Comparison of ENCODE assay signal across 14 cellular contexts in the genomic region with DNA sequence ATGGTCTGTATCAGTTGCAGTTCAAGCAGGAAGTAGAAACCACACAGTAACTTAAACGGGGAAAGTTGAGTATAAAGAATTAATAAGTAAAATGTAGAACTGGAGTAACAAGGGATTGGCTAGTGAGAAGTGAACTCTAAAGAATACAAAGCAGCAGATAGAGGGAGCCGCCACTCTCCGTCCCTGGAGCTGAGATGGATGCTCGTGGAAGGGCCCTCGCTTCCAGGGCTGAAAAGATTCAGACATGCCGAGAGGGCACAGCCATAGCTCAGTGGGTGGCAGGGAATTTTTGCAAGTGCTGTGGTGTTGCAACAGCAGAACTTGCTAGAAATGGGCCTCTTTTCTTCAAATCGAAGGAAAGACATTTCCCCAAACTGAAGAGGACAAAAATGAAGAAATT.
DNase-seq lines count a peak whose midpoint lies in the region; ATAC-seq and TF ChIP-seq lines count a peak whose summit lies in the region.
"Had no signal": no experiment of that assay in that cellular context is flagged by ENCODE, and none has a peak within 500 bp of the region (broad histone marks: within the 10 kb centered on the region; RNA-seq: fewer than 3 reads in every experiment).

No MANE protein-coding gene starts in this region.

- H3K36me3 ChIP-seq in cardiac muscle cell (no peaks in the 10 kb centered on the region), left lung (no peaks in the 10 kb centered on the region), upper lobe of left lung (no peaks in the 10 kb centered on the region)

- H3K27ac Mint-ChIP-seq in natural killer cell treated with Interleukin-12 subunit alpha and Interleukin-12 subunit beta and Interleukin-15 and Interleukin-18, amount 100 ng/mL, for 72 hours = no peak overlapping the region
- H3K27ac Mint-ChIP-seq: activated naive CD4-positive, alpha-beta T cell treated with anti-CD3 and anti-CD28 coated beads, Interleukin-2, amount 50 U/mL, for 24 hours; T-helper 2 cell treated with Interferon-gamma antibody and Interleukin-4, amounts not matched to agents 5 μg/mL and 100 μg/mL, for 36 hours had no signal

- H3K9me3 ChIP-seq in cardiac muscle cell (ENCODE audit: low read depth) (no peaks in the 10 kb centered on the region), left lung (no peaks in the 10 kb centered on the region), upper lobe of left lung (no peaks in the 10 kb centered on the region)

- WGBS in upper lobe of left lung, 2 donors = 45 to 59% methylated on average over 7 of the region's 7 CpGs

- DNase-seq in cardiac muscle cell (ENCODE audit: low read depth in 1 of 2, low spot score in 1 of 2) (peak; percentile 5 to 51), left ventricle myocardium superior (no peak), amniotic epithelial cell (ENCODE audit: low read depth) (peak; percentile 42), left lung (no peak), upper lobe of left lung (no peak), NCI-H1436 treated with DMSO at 0.1 percent for 48 hours (lab: John Stamatoyannopoulos, UW) (no peak)
- DNase-seq in natural killer cell treated with Interleukin-12 subunit alpha and Interleukin-12 subunit beta and Interleukin-15 and Interleukin-18, amount 100 ng/mL, for 72 hours (ENCODE audit: low spot score) = no peak
- DNase-seq: ACHN; activated CD8-positive, alpha-beta memory T cell treated with anti-CD3 and anti-CD28 coated beads for 24 hours; glutamatergic neuron; NCI-H187 treated with DMSO at 0.1 percent for 48 hours had no signal

- no peak for TF ChIP-seq EP300 in upper lobe of left lung (IDR thresholded peaks at IDR 0.05)

- H3K4me3 ChIP-seq in cardiac muscle cell (no peak overlapping the region), left lung (no peak overlapping the region), upper lobe of left lung (no peak overlapping the region)

- H3K27me3 ChIP-seq in cardiac muscle cell = no peaks in the 10 kb centered on the region
- H3K27me3 ChIP-seq in left lung = no peaks in the 10 kb centered on the region
- H3K27me3 ChIP-seq in upper lobe of left lung = no peaks in the 10 kb centered on the region

- H3K9me3 Mint-ChIP-seq in natural killer cell treated with Interleukin-12 subunit alpha and Interleukin-12 subunit beta and Interleukin-15 and Interleukin-18, amount 100 ng/mL, for 72 hours = no peaks in the 10 kb centered on the region
- H3K9me3 Mint-ChIP-seq: activated naive CD4-positive, alpha-beta T cell treated with anti-CD3 and anti-CD28 coated beads, Interleukin-2, amount 50 U/mL, for 24 hours; T-helper 2 cell treated with Interferon-gamma antibody and Interleukin-4, amounts not matched to agents 5 μg/mL and 100 μg/mL, for 36 hours had no signal

- H3K4me1 ChIP-seq in cardiac muscle cell (ENCODE audit: low read depth) (peaks cover 12% of the 10 kb centered on the region), left lung (peaks cover 16 to 27% of the 10 kb centered on the region in 2 donors), upper lobe of left lung (peaks cover 0 to 13% (median 10%) of the 10 kb centered on the region in 4 donors)

- no peak overlapping the region for H3K4me3 Mint-ChIP-seq in natural killer cell treated with Interleukin-12 subunit alpha and Interleukin-12 subunit beta and Interleukin-15 and Interleukin-18, amount 100 ng/mL, for 72 hours
- H3K4me3 Mint-ChIP-seq: activated naive CD4-positive, alpha-beta T cell treated with anti-CD3 and anti-CD28 coated beads, Interleukin-2, amount 50 U/mL, for 24 hours; T-helper 2 cell treated with Interferon-gamma antibody and Interleukin-4, amounts not matched to agents 5 μg/mL and 100 μg/mL, for 36 hours had no signal

- TF ChIP-seq CTCF in cardiac muscle cell (IDR thresholded peaks at IDR 0.05; ENCODE audit: low read depth, low read length) (peak; percentile 8), left lung (IDR thresholded peaks at IDR 0.05) (no peak), upper lobe of left lung (IDR thresholded peaks at IDR 0.05) (no peak)

- peaks cover 5 to 20% of the 10 kb centered on the region in 2 donors for H3K27me3 Mint-ChIP-seq in natural killer cell treated with Interleukin-12 subunit alpha and Interleukin-12 subunit beta and Interleukin-15 and Interleukin-18, amount 100 ng/mL, for 72 hours

- H3K27ac ChIP-seq in cardiac muscle cell = no peak overlapping the region
- H3K27ac ChIP-seq in left lung = peak overlapping the region; percentile 55 to 76
- peak overlapping the region; percentile 27 to 67 (median 51) for H3K27ac ChIP-seq in upper lobe of left lung

- TF ChIP-seq POLR2A in upper lobe of left lung (IDR thresholded peaks at IDR 0.05) = no peak

- H3K36me3 Mint-ChIP-seq in natural killer cell treated with Interleukin-12 subunit alpha and Interleukin-12 subunit beta and Interleukin-15 and Interleukin-18, amount 100 ng/mL, for 72 hours = no peaks in the 10 kb centered on the region
- H3K36me3 Mint-ChIP-seq: activated naive CD4-positive, alpha-beta T cell treated with anti-CD3 and anti-CD28 coated beads, Interleukin-2, amount 50 U/mL, for 24 hours had no signal

- ATAC-seq in left ventricle myocardium superior = no peak
- ATAC-seq in left lung = peak; percentile 30
- no peak for ATAC-seq in upper lobe of left lung (ENCODE audit: low FRiP score in 2 of 2)
- ATAC-seq in GM19395 (IDR thresholded peaks at IDR 0.05; ENCODE audit: unreplicated experiment) = no peak
- ATAC-seq in natural killer cell treated with Interleukin-12 subunit alpha and Interleukin-12 subunit beta and Interleukin-15 and Interleukin-18, amount 100 ng/mL, for 72 hours = no peak

- peaks cover 4 to 5% of the 10 kb centered on the region in 2 donors for H3K4me1 Mint-ChIP-seq in natural killer cell treated with Interleukin-12 subunit alpha and Interleukin-12 subunit beta and Interleukin-15 and Interleukin-18, amount 100 ng/mL, for 72 hours (ENCODE audit: low read depth in 2 of 2)

- intact Hi-C loops in left ventricle myocardium superior (cut with micrococcal nuclease) = no loop called here
- intact Hi-C loops in left lung (cut with DNase I) = no loop called here

Comparison
In these comparisons a context has a peak if more than half of its experiments do, and no peak if none do; other contexts are left out.
1. DNase-seq: peak in cardiac muscle cell (2 of 2) and amniotic epithelial cell (single experiment); none in left ventricle myocardium superior (single experiment), left lung (0 of 2), upper lobe of left lung (0 of 2), NCI-H1436 treated with DMSO at 0.1 percent for 48 hours (single experiment) and natural killer cell treated with Interleukin-12 subunit alpha and Interleukin-12 subunit beta and Interleukin-15 and Interleukin-18, amount 100 ng/mL, for 72 hours (single experiment).